Comparison of ENCODE assay signal across 10 cellular contexts in genomic region chr4:26020083-26020668, GRCh38.
DNase-seq lines count a peak whose midpoint lies in the region; ATAC-seq and TF ChIP-seq lines count a peak whose summit lies in the region.
"Had no signal": no experiment of that assay in that cellular context is flagged by ENCODE, and none has a peak within 500 bp of the region (broad histone marks: within the 10 kb centered on the region; RNA-seq: fewer than 3 reads in every experiment).

No MANE protein-coding gene starts in this region.

- intact Hi-C loops in colonic mucosa (cut with DNase I), result no loop called here

- H3K9me3 ChIP-seq in colonic mucosa, result no peaks in the 10 kb centered on the region

- POLR2A ChIA-PET in HEK293T (lab: Yijun Ruan, JAX), result no interaction called here

- CTCF ChIA-PET in HEK293T (lab: Yijun Ruan, JAX), result no interaction called here

- H3K4me1 ChIP-seq in colonic mucosa, result no peaks in the 10 kb centered on the region

- DNase-seq in AG10803 (ENCODE audit: low read depth), result peak; percentile 70
- DNase-seq in HT1080 (ENCODE audit: low read depth), result peak; percentile 38
- peak; percentile 15 for DNase-seq in activated CD8-positive, alpha-beta memory T cell treated with anti-CD3 and anti-CD28 coated beads, Interleukin-2, amount 50 U/mL, for 24 hours (ENCODE audit: extremely low read depth)
- peak; percentile 93 for DNase-seq in iris pigment epithelial cell (ENCODE audit: low read depth)
- no peak for DNase-seq in colonic mucosa
- DNase-seq in HEK293T (ENCODE audit: extremely low spot score), result no peak
- DNase-seq in NCI-H187 (lab: John Stamatoyannopoulos, UW), result no peak

- H3K4me3 ChIP-seq in AG10803 (ENCODE audit: low read length), result no peak overlapping the region
- H3K4me3 ChIP-seq in colonic mucosa, result no peak overlapping the region
- H3K4me3 ChIP-seq: cardiac muscle cell had no signal

- no peak for ATAC-seq in GM21723 (IDR thresholded peaks at IDR 0.05; ENCODE audit: unreplicated experiment)
- ATAC-seq: HepG2 had no signal

- H3K27ac ChIP-seq in colonic mucosa, result no peak overlapping the region
- H3K27ac ChIP-seq: cardiac muscle cell had no signal

- H3K9ac ChIP-seq in colonic mucosa (ENCODE audit: low read depth in 2 of 2, low read length in 2 of 2), result no peak overlapping the region

- H3K27me3 ChIP-seq in colonic mucosa, result no peaks in the 10 kb centered on the region
- H3K27me3 ChIP-seq: cardiac muscle cell had no signal

- H3K36me3 ChIP-seq in colonic mucosa, result no peaks in the 10 kb centered on the region
- H3K36me3 ChIP-seq: cardiac muscle cell had no signal

- TF ChIP-seq CTCF in AG10803 (conservative IDR thresholded peaks at IDR 0.05; ENCODE audit: low read length) (no peak), colonic mucosa (IDR thresholded peaks at IDR 0.05) (no peak)

TF ChIP-seq in HEK293T, 16 proteins besides CTCF, POLR2A, EP300 and RAD21:
- TF ChIP-seq ZNF384 (IDR thresholded peaks at IDR 0.05), result no peak
- no peak for TF ChIP-seq NFRKB (IDR thresholded peaks at IDR 0.05)
- TF ChIP-seq CTBP1 (IDR thresholded peaks at IDR 0.05; ENCODE audit: borderline replicate concordance), result no peak
- no peak for TF ChIP-seq BHLHE40 (IDR thresholded peaks at IDR 0.05; ENCODE audit: borderline replicate concordance)
- no peak for TF ChIP-seq LEF1 (IDR thresholded peaks at IDR 0.05; ENCODE audit: borderline replicate concordance)
- TF ChIP-seq FOXM1 (IDR thresholded peaks at IDR 0.05; ENCODE audit: borderline replicate concordance), result no peak
- no peak for TF ChIP-seq HDGF (IDR thresholded peaks at IDR 0.05; ENCODE audit: borderline replicate concordance)
- TF ChIP-seq PKNOX1 (IDR thresholded peaks at IDR 0.05), result no peak

Comparison
In these comparisons a context has a peak if more than half of its experiments do, and no peak if none do; other contexts are left out.
1. DNase-seq: peak in AG10803 (single experiment), HT1080 (single experiment), activated CD8-positive, alpha-beta memory T cell treated with anti-CD3 and anti-CD28 coated beads, Interleukin-2, amount 50 U/mL, for 24 hours (single experiment) and iris pigment epithelial cell (single experiment); none in colonic mucosa (single experiment), HEK293T (single experiment) and NCI-H187 (0 of 2).